Comparison of ENCODE assay signal across 8 cellular contexts in the genomic region with DNA sequence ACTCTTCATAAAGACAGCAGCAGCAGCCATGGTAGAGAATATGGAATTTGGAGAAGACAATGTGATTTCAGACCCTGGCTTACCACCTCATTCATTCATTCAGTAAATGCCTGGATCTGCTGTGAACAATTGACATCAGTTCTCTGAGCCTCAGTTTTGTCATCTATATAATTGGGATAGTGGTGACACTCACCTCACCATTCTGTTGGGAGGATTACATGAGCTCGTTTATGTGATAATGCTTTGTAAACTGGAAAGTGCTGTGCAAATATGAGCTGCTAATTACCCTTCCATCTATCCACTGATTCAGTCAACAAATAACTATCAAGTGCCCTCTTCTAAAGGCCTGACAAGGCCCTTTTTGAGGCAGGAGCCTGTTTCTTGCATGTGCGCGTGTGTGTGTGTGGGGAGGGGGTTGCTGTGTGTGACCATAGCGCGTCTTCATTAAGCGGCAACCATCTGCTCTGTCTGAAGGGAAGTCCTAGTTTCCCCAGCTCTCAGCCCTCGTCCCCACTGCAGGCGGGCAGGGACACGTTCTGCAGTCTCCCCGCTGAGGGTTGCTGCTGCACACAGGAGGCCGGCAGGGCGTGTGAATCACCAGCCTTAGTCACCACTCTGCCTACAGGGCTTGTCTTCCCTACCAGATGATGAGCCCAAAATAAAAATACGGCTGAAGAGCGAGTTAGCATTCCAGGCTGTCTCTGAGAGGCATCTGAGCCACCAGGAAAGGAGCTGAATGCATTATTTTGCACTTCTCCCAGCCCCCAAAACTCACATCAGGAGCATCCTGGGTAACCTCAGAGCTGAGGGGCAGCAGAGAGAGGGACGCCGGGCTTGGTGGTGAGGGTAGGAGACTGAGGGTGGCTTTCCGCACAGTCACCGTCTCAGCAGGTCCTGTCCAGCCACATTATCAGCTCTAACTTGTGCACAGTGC. TPM values are rescaled to one million over a fixed set of nuclear protein-coding genes. Genes with fewer than 3 reads are reported as not detected.
DNase-seq lines count a peak whose midpoint lies in the region; ATAC-seq, FAIRE-seq and TF ChIP-seq lines count a peak whose summit lies in the region.

No MANE protein-coding gene starts in this region.

- BruUV-seq in PC-3 (replicated peaks; lab: Mats Ljungman, UMichigan): no TSS peak

- H3K4me2 ChIP-seq in A549 (peak overlapping the region; percentile 72), PC-3 (ENCODE audit: low read length) (peak overlapping the region; percentile 77)

- H3K9ac ChIP-seq in PC-3 (ENCODE audit: low read length) (peak overlapping the region; percentile 8), endocrine pancreas (ENCODE audit: control insufficient read depth, insufficient read depth, low read length) (peak overlapping the region; percentile 14)

- H2AFZ ChIP-seq in PC-3 (ENCODE audit: low read length) (peak overlapping the region; percentile 84), neuron (ENCODE audit: low read depth, low read length) (peak overlapping the region; percentile 2)

- H3K36me3 ChIP-seq in PC-3 (ENCODE audit: low read depth, low read length) (no peaks in the 10 kb centered on the region), endocrine pancreas (ENCODE audit: control insufficient read depth, insufficient read depth, low read length) (no peaks in the 10 kb centered on the region), neuron (ENCODE audit: insufficient read depth, low read length) (no peaks in the 10 kb centered on the region)

- H3K27me3 ChIP-seq in PC-3 (ENCODE audit: low read length) (no peaks in the 10 kb centered on the region), endocrine pancreas (ENCODE audit: control insufficient read depth, insufficient read depth, low read length) (no peaks in the 10 kb centered on the region), neuron (ENCODE audit: insufficient read depth, low read length) (no peaks in the 10 kb centered on the region)

- TF ChIP-seq EP300 in A549 (IDR thresholded peaks at IDR 0.05): no peak

- H3K4me3 ChIP-seq in A549: no peak overlapping the region
- H3K4me3 ChIP-seq in PC-3 (ENCODE audit: low read length): peak overlapping the region; percentile 34; the same call in 1 of the 2 replicates
- no peak overlapping the region for H3K4me3 ChIP-seq in endocrine pancreas (ENCODE audit: control insufficient read depth, insufficient read depth, low read length)
- no peak overlapping the region for H3K4me3 ChIP-seq in neuron (ENCODE audit: low read length)

- CTCF ChIA-PET in A549 (lab: Yijun Ruan, JAX) (interaction anchor here (0.7 to 50.6 kb wide), 13 partner anchors 8 to 597 kb away, joined by 3 to 2036 read pairs (median 4); partner anchors contain the start of genes ARL4D and DHX8), PC-3 (lab: Charles Lee) (interaction anchor here (0.6 kb wide), 1 partner anchor 18 kb away, joined by 3 read pairs; no protein-coding TSS in a partner anchor)

- POLR2A ChIA-PET in A549 (lab: Yijun Ruan, JAX) (interaction anchor here (0.9 to 2.7 kb wide), 11 partner anchors 9 to 65 kb away, joined by 3 to 38 read pairs (median 5); partner anchors contain the start of genes ARL4D and DHX8), PC-3 (lab: Charles Lee; ENCODE audit: unreplicated experiment) (interaction anchor here (1.5 kb wide), 1 partner anchor 20 kb away, joined by 7 read pairs; the partner anchor contains the start of gene ARL4D)

- no peaks in the 10 kb centered on the region for H3F3A ChIP-seq in PC-3 (ENCODE audit: low read length, unreplicated experiment)

- H3K79me2 ChIP-seq in PC-3 (ENCODE audit: low read length): no peaks in the 10 kb centered on the region

- DNase-seq in A549 (ENCODE audit: low read depth in 1 of 2, low spot score in 1 of 2) (peak; percentile 88 to 97), HK-2 (ENCODE audit: unreplicated experiment) (peak; percentile 80), PC-3 (peak; percentile 89), HuH-7 (ENCODE audit: low spot score) (no peak)

- ATAC-seq in A549 (peak; percentile 98 to 99), PC-3 (peak; percentile 98), HG02938 (IDR thresholded peaks at IDR 0.05; ENCODE audit: unreplicated experiment) (no peak), HG03039 (IDR thresholded peaks at IDR 0.05; ENCODE audit: unreplicated experiment) (no peak)

- TF ChIP-seq POLR2A in A549 (IDR thresholded peaks at IDR 0.05; ENCODE audit: low read length): peak; percentile 37

- H3K4me1 ChIP-seq in A549 (peaks cover 36% of the 10 kb centered on the region), PC-3 (ENCODE audit: insufficient read depth, low read length) (peaks cover 27% of the 10 kb centered on the region), endocrine pancreas (ENCODE audit: control insufficient read depth, insufficient read depth, low read length) (no peaks in the 10 kb centered on the region), neuron (ENCODE audit: insufficient read depth, low read length) (peaks cover 6% of the 10 kb centered on the region)

- peak; percentile 47 to 51; a peak in 4 of 5 replicates for TF ChIP-seq RAD21 in A549 (conservative IDR thresholded peaks at IDR 0.05 in 1 of 2, IDR thresholded peaks at IDR 0.05 in 1 of 2)

- intact Hi-C loops in PC-3 (cut with micrococcal nuclease): no loop called here

- H3K9me3 ChIP-seq in A549 (no peaks in the 10 kb centered on the region), PC-3 (ENCODE audit: low read length) (no peaks in the 10 kb centered on the region), endocrine pancreas (ENCODE audit: control insufficient read depth, low read length) (no peaks in the 10 kb centered on the region), neuron (ENCODE audit: low read length) (no peaks in the 10 kb centered on the region)

- H3K27ac ChIP-seq in A549 (peak overlapping the region; percentile 81 to 85), PC-3 (ENCODE audit: low read length) (peak overlapping the region; percentile 70)

- H4K20me1 ChIP-seq in PC-3 (ENCODE audit: low read length): no peaks in the 10 kb centered on the region

- WGBS in A549 (ENCODE audit: missing lambda C conversion rate): 18% methylated on average over 14 of the region's 18 CpGs

- TF ChIP-seq CTCF in A549 (IDR thresholded peaks at IDR 0.05) (0 out of 3 replicates have a peak, but pooled peaks have one; percentile 8), PC-3 (conservative IDR thresholded peaks at IDR 0.05; ENCODE audit: low read depth, low read length) (no peak)

- peak; percentile 99 for FAIRE-seq in A549 (lab: Jason Lieb, UNC)

- H3K9me2 ChIP-seq in PC-3 (replicated peaks; ENCODE audit: low read length): no peaks in the 10 kb centered on the region

TF ChIP-seq in A549, 52 proteins besides CTCF, POLR2A, EP300 and RAD21 (continues in another document):
- TF ChIP-seq, protein P1, sequence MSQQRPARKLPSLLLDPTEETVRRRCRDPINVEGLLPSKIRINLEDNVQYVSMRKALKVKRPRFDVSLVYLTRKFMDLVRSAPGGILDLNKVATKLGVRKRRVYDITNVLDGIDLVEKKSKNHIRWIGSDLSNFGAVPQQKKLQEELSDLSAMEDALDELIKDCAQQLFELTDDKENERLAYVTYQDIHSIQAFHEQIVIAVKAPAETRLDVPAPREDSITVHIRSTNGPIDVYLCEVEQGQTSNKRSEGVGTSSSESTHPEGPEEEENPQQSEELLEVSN (IDR thresholded peaks at IDR 0.05; ENCODE audit: borderline replicate concordance, low read depth): peak; percentile 96
- TF ChIP-seq MYC (IDR thresholded peaks at IDR 0.05; ENCODE audit: borderline replicate concordance, low read length) (peak; percentile 49; the same call in 1 of the 2 replicates), RNF2 (IDR thresholded peaks at IDR 0.05; ENCODE audit: borderline replicate concordance, low read depth) (no peak), NR3C1 (IDR thresholded peaks at IDR 0.05) (no peak), NPAS2 (CRISPR knock-in tag; IDR thresholded peaks at IDR 0.05; ENCODE audit: borderline replicate concordance) (no peak), ATOH8 (CRISPR knock-in tag; IDR thresholded peaks at IDR 0.05; ENCODE audit: low read depth) (peak; percentile 73; the same call in 1 of the 2 replicates), SMC3 (IDR thresholded peaks at IDR 0.05) (peak; percentile 48; the same call in 2 of the 3 replicates), KDM1A (IDR thresholded peaks at IDR 0.05; ENCODE audit: low read depth) (0 out of 2 replicates have a peak, but pooled peaks have one; percentile 61), CHD4 (IDR thresholded peaks at IDR 0.05; ENCODE audit: borderline replicate concordance) (no peak), HOXB5 (CRISPR knock-in tag; IDR thresholded peaks at IDR 0.05) (peak; percentile 59; the same call in 1 of the 2 replicates), JUN (IDR thresholded peaks at IDR 0.05) (peak; percentile 25 to 56; a peak in 1 of 5 replicates), MAFK (IDR thresholded peaks at IDR 0.05; ENCODE audit: partially characterized antibody) (peak; percentile 32), HDAC2 (IDR thresholded peaks at IDR 0.05) (no peak), JUNB (IDR thresholded peaks at IDR 0.05) (peak; percentile 69), GATA3 (IDR thresholded peaks at IDR 0.05; ENCODE audit: borderline replicate concordance) (peak; percentile 62; the same call in 1 of the 2 replicates), PHF8 (IDR thresholded peaks at IDR 0.05; ENCODE audit: borderline replicate concordance, low read depth) (no peak), TFCP2L1 (CRISPR knock-in tag; IDR thresholded peaks at IDR 0.05) (no peak)
- TF ChIP-seq, protein P2, sequence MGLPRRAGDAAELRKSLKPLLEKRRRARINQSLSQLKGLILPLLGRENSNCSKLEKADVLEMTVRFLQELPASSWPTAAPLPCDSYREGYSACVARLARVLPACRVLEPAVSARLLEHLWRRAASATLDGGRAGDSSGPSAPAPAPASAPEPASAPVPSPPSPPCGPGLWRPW (IDR thresholded peaks at IDR 0.05): no peak
- TF ChIP-seq, protein P3, sequence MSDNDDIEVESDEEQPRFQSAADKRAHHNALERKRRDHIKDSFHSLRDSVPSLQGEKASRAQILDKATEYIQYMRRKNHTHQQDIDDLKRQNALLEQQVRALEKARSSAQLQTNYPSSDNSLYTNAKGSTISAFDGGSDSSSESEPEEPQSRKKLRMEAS (IDR thresholded peaks at IDR 0.05): peak; percentile 98

RNA-seq across cellular contexts. Expression of gene ARL4D, which starts 19.9 kb away (rescaled TPM):
- polyA plus RNA-seq in A549 (2011; rRNA removed): 21.0 and 21.1 TPM in 2 replicates
- polyA plus RNA-seq in A549 (2012; cell fraction: cytosol; rRNA removed): 27.5 and 29.3 TPM in 2 replicates
- polyA plus RNA-seq in A549 (2012; cell fraction: nucleus; rRNA removed): 21.1 and 26.6 TPM in 2 replicates
- polyA plus RNA-seq in A549 (2017; fragmentation: RNase III; extraction: RNeasy Plus Mini Kit Qiagen cat#74134 plus additional on column Dnase treatment): 9.9 to 11.9 TPM (median 11.7 TPM) in 3 replicates
- 18.6 and 19.9 TPM in 2 replicates for polyA minus RNA-seq in A549 (2011; rRNA and poly(A)+ RNA removed)
- 14.3 and 19.8 TPM in 2 replicates for total RNA-seq in PC-3 (2014; rRNA removed)

Comparison
In these comparisons a context has a peak if more than half of its experiments do, and no peak if none do; other contexts are left out.
1. ATAC-seq: peak in A549 (2 of 2) and PC-3 (single experiment); none in HG02938 (single experiment) and HG03039 (single experiment).